ENCODE assay signal across 18 cellular contexts in the genomic region with DNA sequence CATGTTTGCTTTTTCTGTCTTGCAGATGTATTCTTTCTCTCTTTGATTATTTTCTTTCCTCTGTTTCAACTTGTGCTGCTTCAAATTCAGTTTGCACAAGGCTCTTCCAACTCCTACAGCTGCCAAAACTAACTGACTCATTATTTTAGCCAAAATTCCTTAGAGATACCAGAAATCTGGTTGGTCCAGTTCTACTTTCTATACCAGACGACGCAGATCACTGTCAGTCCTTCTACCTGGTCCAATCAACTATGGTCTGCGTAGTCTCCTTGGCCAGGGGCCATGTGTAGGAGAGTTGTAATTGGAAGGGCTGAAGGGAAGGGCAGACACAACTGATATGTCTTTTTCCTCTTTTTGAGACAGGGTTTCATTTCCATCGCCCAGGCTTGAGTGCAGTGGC. TPM values are rescaled to one million over a fixed set of nuclear protein-coding genes. Genes with fewer than 3 reads are reported as not detected.
DNase-seq lines count a peak whose midpoint lies in the region; ATAC-seq and TF ChIP-seq lines count a peak whose summit lies in the region.
"Had no signal": no experiment of that assay in that cellular context is flagged by ENCODE, and none has a peak within 500 bp of the region (broad histone marks: within the 10 kb centered on the region; RNA-seq: fewer than 3 reads in every experiment).

No MANE protein-coding gene starts in this region.

- peak overlapping the region; percentile 47 for H3K27ac ChIP-seq in VCaP

- intact Hi-C loops in posterior vena cava (cut with DNase I): loop anchor here in 1 of 2 donors (10.0 kb wide), 1 partner anchor 52 kb away; a partner anchor contains a TSS

- ATAC-seq in GM19324 (IDR thresholded peaks at IDR 0.05; ENCODE audit: low FRiP score, unreplicated experiment): no peak
- ATAC-seq in GM18907 (IDR thresholded peaks at IDR 0.05; ENCODE audit: unreplicated experiment): no peak

- peak; percentile 52 for DNase-seq in HPDE6-E6E7 (ENCODE audit: extremely low spot score)
- DNase-seq in fibroblast of peridontal ligament (ENCODE audit: extremely low read depth): peak; percentile 63
- DNase-seq in posterior vena cava (ENCODE audit: low spot score): peak; percentile 50
- DNase-seq in iPS-NIHi11 (ENCODE audit: low spot score): no peak
- no peak for DNase-seq in inferior parietal cortex (ENCODE audit: extremely low spot score)
- DNase-seq: activated CD4-positive, alpha-beta T cell treated with anti-CD3 and anti-CD28 coated beads, Interleukin-2, amount 10 ng/mL, durations not matched to agents 7 days and 5 days; activated T-cell treated with anti-CD3 and anti-CD28 coated beads, Interleukin-2, amount 50 U/mL, for 48 hours; cerebellar nuclear complex; GF-D8; HCEC 1CT; hypothalamus; NK-92 treated with Interleukin-12 subunit alpha and Interleukin-12 subunit beta, amount 100 ng/mL, for 24 hours; SHP77; stimulated activated CD4-positive, alpha-beta T cell treated with anti-CD3 and anti-CD28 coated beads, Interleukin-12 subunit alpha, Interleukin-12 subunit beta, amount 100 ng/mL, for 4 hours; stomach had no signal

- no peak for TF ChIP-seq CTCF in VCaP (conservative IDR thresholded peaks at IDR 0.05)

RNA-seq across cellular contexts. Expression of a gene that starts 51.9 kb away (rescaled TPM):
- total RNA-seq in posterior vena cava: 10 to 100 TPM; 65.8 to 67.2 TPM

Comparison
In these comparisons a context has a peak if more than half of its experiments do, and no peak if none do; other contexts are left out.
1. DNase-seq: peak in HPDE6-E6E7 (single experiment), fibroblast of peridontal ligament (single experiment) and posterior vena cava (single experiment); none in iPS-NIHi11 (single experiment) and inferior parietal cortex (single experiment).